1 cellular context compared by ENCODE assay signal in the genomic region with DNA sequence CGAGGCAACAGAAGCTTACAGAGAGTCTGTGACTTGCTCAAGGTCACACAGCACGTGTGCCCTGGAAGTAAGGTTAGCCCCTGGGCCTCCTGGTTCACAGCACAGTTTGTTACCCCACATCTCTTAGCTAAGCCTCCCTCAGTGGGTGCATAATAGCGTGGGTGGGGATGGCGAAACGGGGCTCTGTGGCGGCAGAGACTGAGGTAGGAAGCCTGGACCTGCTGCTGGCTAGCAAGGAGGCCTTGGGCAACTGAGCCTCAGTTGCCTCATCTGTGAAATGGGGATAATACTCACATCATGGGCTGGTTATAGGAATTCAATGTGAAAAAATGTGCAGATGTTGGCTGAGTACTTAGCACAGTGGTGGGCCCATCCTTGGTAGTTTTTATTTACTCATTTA.
TF ChIP-seq lines count a peak whose summit lies in the region.

No MANE protein-coding gene starts in this region.

TF ChIP-seq in HEK293, 187 proteins besides CTCF, POLR2A, EP300 and RAD21 (continued from another document):
- TF ChIP-seq, protein P1, sequence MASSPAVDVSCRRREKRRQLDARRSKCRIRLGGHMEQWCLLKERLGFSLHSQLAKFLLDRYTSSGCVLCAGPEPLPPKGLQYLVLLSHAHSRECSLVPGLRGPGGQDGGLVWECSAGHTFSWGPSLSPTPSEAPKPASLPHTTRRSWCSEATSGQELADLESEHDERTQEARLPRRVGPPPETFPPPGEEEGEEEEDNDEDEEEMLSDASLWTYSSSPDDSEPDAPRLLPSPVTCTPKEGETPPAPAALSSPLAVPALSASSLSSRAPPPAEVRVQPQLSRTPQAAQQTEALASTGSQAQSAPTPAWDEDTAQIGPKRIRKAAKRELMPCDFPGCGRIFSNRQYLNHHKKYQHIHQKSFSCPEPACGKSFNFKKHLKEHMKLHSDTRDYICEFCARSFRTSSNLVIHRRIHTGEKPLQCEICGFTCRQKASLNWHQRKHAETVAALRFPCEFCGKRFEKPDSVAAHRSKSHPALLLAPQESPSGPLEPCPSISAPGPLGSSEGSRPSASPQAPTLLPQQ (tag by site-specific recombination; IDR thresholded peaks at IDR 0.05) = peak; percentile 58; the same call in 1 of the 2 replicates
TF ChIP-seq in HEK293: peak in this region for 1.
